1 cellular context compared by ENCODE assay signal in the genomic region with DNA sequence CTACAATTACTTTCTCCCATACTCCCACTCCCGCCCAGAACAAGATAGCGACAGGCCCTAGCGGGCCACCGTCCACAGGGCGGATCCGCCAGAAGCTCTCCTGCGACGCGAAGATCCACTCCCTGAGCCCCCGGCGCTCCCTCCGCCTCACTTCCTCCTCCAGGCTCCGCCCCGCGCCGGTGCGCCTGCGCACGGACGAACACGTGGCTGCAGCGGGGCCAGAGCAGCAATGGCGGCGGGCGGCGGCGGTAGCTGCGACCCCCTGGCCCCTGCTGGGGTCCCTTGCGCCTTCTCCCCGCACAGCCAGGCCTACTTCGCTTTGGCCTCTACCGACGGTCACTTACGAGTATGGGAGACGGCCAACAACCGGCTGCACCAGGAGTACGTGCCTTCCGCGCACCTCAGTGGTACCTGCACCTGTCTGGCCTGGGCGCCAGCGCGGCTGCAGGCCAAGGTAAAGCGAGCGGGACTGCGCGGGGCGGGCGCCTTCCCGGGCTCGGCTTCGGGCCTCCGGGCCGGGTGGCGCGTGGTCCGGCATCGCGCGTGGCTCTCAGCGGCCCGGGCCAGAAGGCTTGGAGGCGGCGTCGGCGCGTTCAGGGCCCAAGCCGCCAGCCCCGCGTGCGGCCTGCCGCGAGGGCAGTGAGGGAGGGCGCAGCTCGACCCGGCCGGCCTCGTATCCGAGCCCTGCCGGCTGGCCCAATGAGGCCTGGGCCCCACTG.
TF ChIP-seq lines count a peak whose summit lies in the region.

A gene with protein sequence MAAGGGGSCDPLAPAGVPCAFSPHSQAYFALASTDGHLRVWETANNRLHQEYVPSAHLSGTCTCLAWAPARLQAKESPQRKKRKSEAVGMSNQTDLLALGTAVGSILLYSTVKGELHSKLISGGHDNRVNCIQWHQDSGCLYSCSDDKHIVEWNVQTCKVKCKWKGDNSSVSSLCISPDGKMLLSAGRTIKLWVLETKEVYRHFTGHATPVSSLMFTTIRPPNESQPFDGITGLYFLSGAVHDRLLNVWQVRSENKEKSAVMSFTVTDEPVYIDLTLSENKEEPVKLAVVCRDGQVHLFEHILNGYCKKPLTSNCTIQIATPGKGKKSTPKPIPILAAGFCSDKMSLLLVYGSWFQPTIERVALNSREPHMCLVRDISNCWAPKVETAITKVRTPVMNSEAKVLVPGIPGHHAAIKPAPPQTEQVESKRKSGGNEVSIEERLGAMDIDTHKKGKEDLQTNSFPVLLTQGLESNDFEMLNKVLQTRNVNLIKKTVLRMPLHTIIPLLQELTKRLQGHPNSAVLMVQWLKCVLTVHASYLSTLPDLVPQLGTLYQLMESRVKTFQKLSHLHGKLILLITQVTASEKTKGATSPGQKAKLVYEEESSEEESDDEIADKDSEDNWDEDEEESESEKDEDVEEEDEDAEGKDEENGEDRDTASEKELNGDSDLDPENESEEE (plus strand): TSS at position 198 of the 719 bp plus-strand sequence. CDS start 32 bp downstream, at position 230.

TF ChIP-seq in HepG2, 621 proteins besides CTCF, POLR2A, EP300 and RAD21 (continued from another document and continues in another):
- peak; percentile 94; the same call in 1 of the 2 replicates for TF ChIP-seq NFE2L1 (CRISPR knock-in tag; IDR thresholded peaks at IDR 0.05; ENCODE audit: borderline replicate concordance)
- TF ChIP-seq ZSCAN25 (CRISPR knock-in tag; IDR thresholded peaks at IDR 0.05): peak; percentile 2; the same call in 1 of the 2 replicates
- peak; percentile 15; the same call in 1 of the 2 replicates for TF ChIP-seq CCDC6 (CRISPR knock-in tag; IDR thresholded peaks at IDR 0.05)
- no peak for TF ChIP-seq JARID2 (CRISPR knock-in tag; IDR thresholded peaks at IDR 0.05; ENCODE audit: insufficient replicate concordance)
- no peak; the same call in 1 of the 2 replicates for TF ChIP-seq HOXA9 (CRISPR knock-in tag; IDR thresholded peaks at IDR 0.05; ENCODE audit: borderline replicate concordance)
- TF ChIP-seq ETV6 (CRISPR knock-in tag; conservative IDR thresholded peaks at IDR 0.05): peak; percentile 77; the same call in 1 of the 2 replicates
- peak; percentile 67 for TF ChIP-seq FOXO1 (CRISPR knock-in tag; IDR thresholded peaks at IDR 0.05)
- no peak for TF ChIP-seq MBD4 (IDR thresholded peaks at IDR 0.05; ENCODE audit: borderline replicate concordance, low read length)
- no peak for TF ChIP-seq SP140L (CRISPR knock-in tag; IDR thresholded peaks at IDR 0.05; ENCODE audit: borderline replicate concordance)
- TF ChIP-seq HHEX (CRISPR knock-in tag; IDR thresholded peaks at IDR 0.05): no peak
- TF ChIP-seq ZNF337 (CRISPR knock-in tag; IDR thresholded peaks at IDR 0.05; ENCODE audit: borderline replicate concordance, low read depth): no peak
- TF ChIP-seq ZNF772 (CRISPR knock-in tag; IDR thresholded peaks at IDR 0.05): peak; percentile 72
- TF ChIP-seq ETV5 (CRISPR knock-in tag; IDR thresholded peaks at IDR 0.05; ENCODE audit: borderline replicate concordance): peak; percentile 83
- TF ChIP-seq, protein P1, sequence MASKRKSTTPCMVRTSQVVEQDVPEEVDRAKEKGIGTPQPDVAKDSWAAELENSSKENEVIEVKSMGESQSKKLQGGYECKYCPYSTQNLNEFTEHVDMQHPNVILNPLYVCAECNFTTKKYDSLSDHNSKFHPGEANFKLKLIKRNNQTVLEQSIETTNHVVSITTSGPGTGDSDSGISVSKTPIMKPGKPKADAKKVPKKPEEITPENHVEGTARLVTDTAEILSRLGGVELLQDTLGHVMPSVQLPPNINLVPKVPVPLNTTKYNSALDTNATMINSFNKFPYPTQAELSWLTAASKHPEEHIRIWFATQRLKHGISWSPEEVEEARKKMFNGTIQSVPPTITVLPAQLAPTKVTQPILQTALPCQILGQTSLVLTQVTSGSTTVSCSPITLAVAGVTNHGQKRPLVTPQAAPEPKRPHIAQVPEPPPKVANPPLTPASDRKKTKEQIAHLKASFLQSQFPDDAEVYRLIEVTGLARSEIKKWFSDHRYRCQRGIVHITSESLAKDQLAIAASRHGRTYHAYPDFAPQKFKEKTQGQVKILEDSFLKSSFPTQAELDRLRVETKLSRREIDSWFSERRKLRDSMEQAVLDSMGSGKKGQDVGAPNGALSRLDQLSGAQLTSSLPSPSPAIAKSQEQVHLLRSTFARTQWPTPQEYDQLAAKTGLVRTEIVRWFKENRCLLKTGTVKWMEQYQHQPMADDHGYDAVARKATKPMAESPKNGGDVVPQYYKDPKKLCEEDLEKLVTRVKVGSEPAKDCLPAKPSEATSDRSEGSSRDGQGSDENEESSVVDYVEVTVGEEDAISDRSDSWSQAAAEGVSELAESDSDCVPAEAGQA (IDR thresholded peaks at IDR 0.05; ENCODE audit: low read depth): peak; percentile 81
- TF ChIP-seq, protein P1 (CRISPR knock-in tag; IDR thresholded peaks at IDR 0.05; ENCODE audit: borderline replicate concordance): no peak
- TF ChIP-seq CHD2 (IDR thresholded peaks at IDR 0.05; ENCODE audit: low read depth, low read length): no peak
- TF ChIP-seq ZNF572 (CRISPR knock-in tag; IDR thresholded peaks at IDR 0.05): 0 out of 2 replicates have a peak, but pooled peaks have one; percentile 74
- 0 out of 2 replicates have a peak, but pooled peaks have one; percentile 16 for TF ChIP-seq ZKSCAN5 (CRISPR knock-in tag; IDR thresholded peaks at IDR 0.05)
- TF ChIP-seq LCORL (IDR thresholded peaks at IDR 0.05): no peak
- TF ChIP-seq LCORL (CRISPR knock-in tag; IDR thresholded peaks at IDR 0.05): no peak; the same call in 1 of the 2 replicates
- TF ChIP-seq ZBTB20 (CRISPR knock-in tag; IDR thresholded peaks at IDR 0.05; ENCODE audit: borderline replicate concordance, low read depth): peak; percentile 52; the same call in 1 of the 2 replicates
- TF ChIP-seq, protein P2, sequence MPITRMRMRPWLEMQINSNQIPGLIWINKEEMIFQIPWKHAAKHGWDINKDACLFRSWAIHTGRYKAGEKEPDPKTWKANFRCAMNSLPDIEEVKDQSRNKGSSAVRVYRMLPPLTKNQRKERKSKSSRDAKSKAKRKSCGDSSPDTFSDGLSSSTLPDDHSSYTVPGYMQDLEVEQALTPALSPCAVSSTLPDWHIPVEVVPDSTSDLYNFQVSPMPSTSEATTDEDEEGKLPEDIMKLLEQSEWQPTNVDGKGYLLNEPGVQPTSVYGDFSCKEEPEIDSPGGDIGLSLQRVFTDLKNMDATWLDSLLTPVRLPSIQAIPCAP (CRISPR knock-in tag; IDR thresholded peaks at IDR 0.05; ENCODE audit: low read depth): no peak
- TF ChIP-seq, protein P3, sequence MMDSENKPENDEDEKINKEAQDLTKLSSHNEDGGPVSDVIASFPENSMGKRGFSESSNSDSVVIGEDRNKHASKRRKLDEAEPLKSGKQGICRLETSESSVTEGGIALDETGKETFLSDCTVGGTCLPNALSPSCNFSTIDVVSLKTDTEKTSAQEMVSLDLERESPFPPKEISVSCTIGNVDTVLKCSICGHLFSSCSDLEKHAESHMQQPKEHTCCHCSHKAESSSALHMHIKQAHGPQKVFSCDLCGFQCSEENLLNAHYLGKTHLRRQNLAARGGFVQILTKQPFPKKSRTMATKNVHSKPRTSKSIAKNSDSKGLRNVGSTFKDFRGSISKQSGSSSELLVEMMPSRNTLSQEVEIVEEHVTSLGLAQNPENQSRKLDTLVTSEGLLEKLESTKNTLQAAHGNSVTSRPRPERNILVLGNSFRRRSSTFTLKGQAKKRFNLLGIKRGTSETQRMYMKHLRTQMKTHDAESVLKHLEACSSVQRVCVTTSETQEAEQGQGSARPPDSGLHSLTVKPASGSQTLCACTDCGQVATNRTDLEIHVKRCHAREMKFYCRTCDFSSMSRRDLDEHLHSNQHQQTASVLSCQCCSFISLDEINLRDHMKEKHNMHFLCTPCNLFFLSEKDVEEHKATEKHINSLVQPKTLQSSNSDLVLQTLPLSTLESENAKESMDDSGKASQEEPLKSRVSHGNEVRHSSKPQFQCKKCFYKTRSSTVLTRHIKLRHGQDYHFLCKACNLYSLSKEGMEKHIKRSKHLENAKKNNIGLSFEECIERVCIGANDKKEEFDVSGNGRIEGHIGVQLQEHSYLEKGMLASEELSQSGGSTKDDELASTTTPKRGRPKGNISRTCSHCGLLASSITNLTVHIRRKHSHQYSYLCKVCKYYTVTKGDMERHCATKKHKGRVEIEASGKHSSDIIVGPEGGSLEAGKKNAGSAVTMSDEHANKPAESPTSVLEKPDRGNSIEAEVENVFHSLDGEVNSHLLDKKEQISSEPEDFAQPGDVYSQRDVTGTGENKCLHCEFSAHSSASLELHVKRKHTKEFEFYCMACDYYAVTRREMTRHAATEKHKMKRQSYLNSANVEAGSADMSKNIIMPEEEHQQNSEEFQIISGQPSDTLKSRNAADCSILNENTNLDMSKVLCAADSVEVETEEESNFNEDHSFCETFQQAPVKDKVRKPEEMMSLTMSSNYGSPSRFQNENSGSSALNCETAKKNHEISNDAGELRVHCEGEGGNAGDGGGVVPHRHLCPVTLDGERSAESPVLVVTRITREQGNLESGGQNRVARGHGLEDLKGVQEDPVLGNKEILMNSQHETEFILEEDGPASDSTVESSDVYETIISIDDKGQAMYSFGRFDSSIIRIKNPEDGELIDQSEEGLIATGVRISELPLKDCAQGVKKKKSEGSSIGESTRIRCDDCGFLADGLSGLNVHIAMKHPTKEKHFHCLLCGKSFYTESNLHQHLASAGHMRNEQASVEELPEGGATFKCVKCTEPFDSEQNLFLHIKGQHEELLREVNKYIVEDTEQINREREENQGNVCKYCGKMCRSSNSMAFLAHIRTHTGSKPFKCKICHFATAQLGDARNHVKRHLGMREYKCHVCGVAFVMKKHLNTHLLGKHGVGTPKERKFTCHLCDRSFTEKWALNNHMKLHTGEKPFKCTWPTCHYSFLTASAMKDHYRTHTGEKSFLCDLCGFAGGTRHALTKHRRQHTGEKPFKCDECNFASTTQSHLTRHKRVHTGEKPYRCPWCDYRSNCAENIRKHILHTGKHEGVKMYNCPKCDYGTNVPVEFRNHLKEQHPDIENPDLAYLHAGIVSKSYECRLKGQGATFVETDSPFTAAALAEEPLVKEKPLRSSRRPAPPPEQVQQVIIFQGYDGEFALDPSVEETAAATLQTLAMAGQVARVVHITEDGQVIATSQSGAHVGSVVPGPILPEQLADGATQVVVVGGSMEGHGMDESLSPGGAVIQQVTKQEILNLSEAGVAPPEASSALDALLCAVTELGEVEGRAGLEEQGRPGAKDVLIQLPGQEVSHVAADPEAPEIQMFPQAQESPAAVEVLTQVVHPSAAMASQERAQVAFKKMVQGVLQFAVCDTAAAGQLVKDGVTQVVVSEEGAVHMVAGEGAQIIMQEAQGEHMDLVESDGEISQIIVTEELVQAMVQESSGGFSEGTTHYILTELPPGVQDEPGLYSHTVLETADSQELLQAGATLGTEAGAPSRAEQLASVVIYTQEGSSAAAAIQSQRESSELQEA (CRISPR knock-in tag; IDR thresholded peaks at IDR 0.05; ENCODE audit: not compliant biosample characterization): no peak
- TF ChIP-seq, protein P4, sequence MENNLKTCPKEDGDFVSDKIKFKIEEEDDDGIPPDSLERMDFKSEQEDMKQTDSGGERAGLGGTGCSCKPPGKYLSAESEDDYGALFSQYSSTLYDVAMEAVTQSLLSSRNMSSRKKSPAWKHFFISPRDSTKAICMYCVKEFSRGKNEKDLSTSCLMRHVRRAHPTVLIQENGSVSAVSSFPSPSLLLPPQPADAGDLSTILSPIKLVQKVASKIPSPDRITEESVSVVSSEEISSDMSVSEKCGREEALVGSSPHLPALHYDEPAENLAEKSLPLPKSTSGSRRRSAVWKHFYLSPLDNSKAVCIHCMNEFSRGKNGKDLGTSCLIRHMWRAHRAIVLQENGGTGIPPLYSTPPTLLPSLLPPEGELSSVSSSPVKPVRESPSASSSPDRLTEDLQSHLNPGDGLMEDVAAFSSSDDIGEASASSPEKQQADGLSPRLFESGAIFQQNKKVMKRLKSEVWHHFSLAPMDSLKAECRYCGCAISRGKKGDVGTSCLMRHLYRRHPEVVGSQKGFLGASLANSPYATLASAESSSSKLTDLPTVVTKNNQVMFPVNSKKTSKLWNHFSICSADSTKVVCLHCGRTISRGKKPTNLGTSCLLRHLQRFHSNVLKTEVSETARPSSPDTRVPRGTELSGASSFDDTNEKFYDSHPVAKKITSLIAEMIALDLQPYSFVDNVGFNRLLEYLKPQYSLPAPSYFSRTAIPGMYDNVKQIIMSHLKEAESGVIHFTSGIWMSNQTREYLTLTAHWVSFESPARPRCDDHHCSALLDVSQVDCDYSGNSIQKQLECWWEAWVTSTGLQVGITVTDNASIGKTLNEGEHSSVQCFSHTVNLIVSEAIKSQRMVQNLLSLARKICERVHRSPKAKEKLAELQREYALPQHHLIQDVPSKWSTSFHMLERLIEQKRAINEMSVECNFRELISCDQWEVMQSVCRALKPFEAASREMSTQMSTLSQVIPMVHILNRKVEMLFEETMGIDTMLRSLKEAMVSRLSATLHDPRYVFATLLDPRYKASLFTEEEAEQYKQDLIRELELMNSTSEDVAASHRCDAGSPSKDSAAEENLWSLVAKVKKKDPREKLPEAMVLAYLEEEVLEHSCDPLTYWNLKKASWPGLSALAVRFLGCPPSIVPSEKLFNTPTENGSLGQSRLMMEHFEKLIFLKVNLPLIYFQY (CRISPR knock-in tag; IDR thresholded peaks at IDR 0.05; ENCODE audit: borderline replicate concordance): no peak
- TF ChIP-seq ZNF607 (CRISPR knock-in tag; IDR thresholded peaks at IDR 0.05; ENCODE audit: borderline replicate concordance): peak; percentile 82; the same call in 1 of the 2 replicates
- TF ChIP-seq SRSF1 (optimal IDR thresholded peaks at IDR 0.05; ENCODE audit: low read depth, low read length): peak; percentile 75
- TF ChIP-seq ZNF331 (CRISPR knock-in tag; IDR thresholded peaks at IDR 0.05): peak; percentile 78; the same call in 1 of the 2 replicates
- TF ChIP-seq ZNF557 (CRISPR knock-in tag; IDR thresholded peaks at IDR 0.05): no peak
- TF ChIP-seq, protein P5, sequence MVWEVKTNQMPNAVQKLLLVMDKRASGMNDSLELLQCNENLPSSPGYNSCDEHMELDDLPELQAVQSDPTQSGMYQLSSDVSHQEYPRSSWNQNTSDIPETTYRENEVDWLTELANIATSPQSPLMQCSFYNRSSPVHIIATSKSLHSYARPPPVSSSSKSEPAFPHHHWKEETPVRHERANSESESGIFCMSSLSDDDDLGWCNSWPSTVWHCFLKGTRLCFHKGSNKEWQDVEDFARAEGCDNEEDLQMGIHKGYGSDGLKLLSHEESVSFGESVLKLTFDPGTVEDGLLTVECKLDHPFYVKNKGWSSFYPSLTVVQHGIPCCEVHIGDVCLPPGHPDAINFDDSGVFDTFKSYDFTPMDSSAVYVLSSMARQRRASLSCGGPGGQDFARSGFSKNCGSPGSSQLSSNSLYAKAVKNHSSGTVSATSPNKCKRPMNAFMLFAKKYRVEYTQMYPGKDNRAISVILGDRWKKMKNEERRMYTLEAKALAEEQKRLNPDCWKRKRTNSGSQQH (CRISPR knock-in tag; IDR thresholded peaks at IDR 0.05; ENCODE audit: low read depth): peak; percentile 78; the same call in 1 of the 2 replicates
